In the genomic region with DNA sequence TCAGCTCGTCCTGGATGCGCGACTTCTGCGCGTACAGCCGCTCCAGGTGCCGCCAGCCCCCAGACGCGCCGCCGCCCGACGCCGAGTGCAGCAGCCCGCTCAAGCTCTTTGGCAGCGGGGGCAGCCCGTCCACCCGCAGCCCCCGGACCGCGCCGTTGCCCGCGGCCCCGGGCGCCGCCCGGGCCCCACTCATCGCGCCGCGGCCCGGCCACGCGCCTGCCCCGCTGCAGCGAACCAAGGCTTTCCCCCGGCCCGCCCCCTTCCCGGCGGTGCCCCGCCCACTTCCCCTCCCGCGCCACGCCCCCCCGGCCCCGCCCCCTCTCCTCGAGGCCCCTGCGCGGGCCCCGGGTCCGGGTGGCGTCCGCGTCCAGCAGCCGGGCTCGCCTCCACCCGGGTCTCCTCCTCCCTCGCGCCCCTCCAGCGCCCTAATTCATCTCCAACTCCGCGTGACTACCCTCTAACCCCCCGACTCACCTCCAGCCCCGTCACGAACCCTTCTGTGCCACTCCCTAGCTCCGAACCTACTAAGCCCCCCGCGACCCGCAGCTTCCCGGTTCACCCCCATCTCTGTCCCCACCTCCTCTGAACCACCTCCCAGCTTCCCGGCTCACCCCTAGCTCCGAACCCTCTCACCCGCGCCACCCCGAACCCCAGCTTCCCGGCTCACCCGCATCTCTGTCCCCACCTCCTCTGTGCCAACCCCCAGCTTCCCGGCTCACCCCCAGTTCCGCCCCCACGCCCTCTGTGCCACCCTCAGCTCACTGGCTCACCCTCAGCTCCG, we compare ENCODE assay signal across 8 cellular contexts. TPM values are rescaled to one million over a fixed set of nuclear protein-coding genes. Genes with fewer than 3 reads are reported as not detected.
DNase-seq lines count a peak whose midpoint lies in the region; ATAC-seq and TF ChIP-seq lines count a peak whose summit lies in the region.

Gene FAM89A (minus strand): TSS at position 236 of the 781 bp plus-strand sequence. CDS start 43 bp downstream, at position 193.

- 2% methylated on average over 82 of the region's 82 CpGs for WGBS in liver

- H3K27me3 ChIP-seq in CD4-positive, CD25-positive, alpha-beta regulatory T cell (ENCODE audit: control insufficient read depth, insufficient read depth, low read length) = peaks cover 9% of the 10 kb centered on the region
- H3K27me3 ChIP-seq in HUES6 (ENCODE audit: control insufficient read depth, insufficient read depth, low read length) (peaks cover 87% of the 10 kb centered on the region), liver (ENCODE audit: control insufficient read depth in 4 of 4, insufficient read depth in 4 of 4, low read length in 3 of 4) (no peaks in the 10 kb centered on the region)

- peaks cover 0 to 6% (median 0%) of the 10 kb centered on the region in 7 donors for H3K9me3 Mint-ChIP-seq in CD4-positive, CD25-positive, alpha-beta regulatory T cell

- peak; percentile 75 to 76 for ATAC-seq in CD4-positive, CD25-positive, alpha-beta regulatory T cell (ENCODE audit: low read depth in 2 of 2)
- ATAC-seq in GM19455 (IDR thresholded peaks at IDR 0.05; ENCODE audit: unreplicated experiment) = peak; percentile 72

- peak within 1 kb of the TSS; percentile 69 for H3K4me3 ChIP-seq in CD4-positive, CD25-positive, alpha-beta regulatory T cell (ENCODE audit: low read depth, low read length)
- peak within 1 kb of the TSS; percentile 82 for H3K4me3 ChIP-seq in HUES6 (ENCODE audit: low read depth, low read length)
- H3K4me3 ChIP-seq in choroid plexus epithelial cell (ENCODE audit: low read depth, low read length) = peak within 1 kb of the TSS; percentile 76
- peak within 1 kb of the TSS; percentile 42 to 95 (median 81) for H3K4me3 ChIP-seq in liver (ENCODE audit: low read depth in 1 of 3, low read length in 3 of 3)

- H3K9ac ChIP-seq in HUES6 (ENCODE audit: low read length) (peak within 1 kb of the TSS; percentile 89), liver (ENCODE audit: low read depth in 1 of 2, low read length in 2 of 2) (peak within 1 kb of the TSS in 1 of 2 donors; percentile 1)

- peak within 1 kb of the TSS; percentile 45 for H3K27ac ChIP-seq in CD4-positive, CD25-positive, alpha-beta regulatory T cell (ENCODE audit: insufficient read depth, low read length, poor library complexity, severe bottlenecking)
- H3K27ac ChIP-seq in HUES6 (ENCODE audit: low read depth, low read length) (peak within 1 kb of the TSS; percentile 34; the same call in 1 of the 2 replicates), liver (ENCODE audit: low read depth in 1 of 2, low read length in 2 of 2) (peak within 1 kb of the TSS; percentile 42 to 46)

- H3K4me1 ChIP-seq in CD4-positive, CD25-positive, alpha-beta regulatory T cell (ENCODE audit: control insufficient read depth, insufficient read depth, low read length, poor library complexity, severe bottlenecking) = peaks cover 21% of the 10 kb centered on the region
- H3K4me1 ChIP-seq in HUES6 (ENCODE audit: control insufficient read depth, insufficient read depth, low read length) (peaks cover 4% of the 10 kb centered on the region; the same call in 1 of the 2 replicates), liver (ENCODE audit: control insufficient read depth in 4 of 4, insufficient read depth in 4 of 4, low read length in 3 of 4) (peaks cover 9 to 18% (median 14%) of the 10 kb centered on the region in 4 donors)

- no peaks in the 10 kb centered on the region for H3K36me3 Mint-ChIP-seq in CD4-positive, CD25-positive, alpha-beta regulatory T cell

- H3K4me1 Mint-ChIP-seq in CD4-positive, CD25-positive, alpha-beta regulatory T cell = peaks cover 16 to 36% (median 24%) of the 10 kb centered on the region in 4 donors

- H3K4me3 Mint-ChIP-seq in CD4-positive, CD25-positive, alpha-beta regulatory T cell = peak within 1 kb of the TSS; percentile 82 to 90 (median 86)

- H3K36me3 ChIP-seq in CD4-positive, CD25-positive, alpha-beta regulatory T cell (ENCODE audit: control insufficient read depth, insufficient read depth, low read length) = no peaks in the 10 kb centered on the region
- H3K36me3 ChIP-seq in HUES6 (ENCODE audit: control insufficient read depth, insufficient read depth, low read length) (no peaks in the 10 kb centered on the region), liver (ENCODE audit: control insufficient read depth in 4 of 4, insufficient read depth in 3 of 4, low read depth in 1 of 4, low read length in 3 of 4) (no peaks in the 10 kb centered on the region)

- no peak for TF ChIP-seq CTCF in choroid plexus epithelial cell (conservative IDR thresholded peaks at IDR 0.05; ENCODE audit: low read depth, low read length)
- no peak for TF ChIP-seq CTCF in liver (IDR thresholded peaks at IDR 0.05; ENCODE audit: low read depth, low read length, missing input control)

- peaks cover 0 to 11% of the 10 kb centered on the region in 2 experiments for H3K9me3 ChIP-seq in CD4-positive, CD25-positive, alpha-beta regulatory T cell (ENCODE audit: control insufficient read depth in 2 of 2, low read length in 2 of 2)
- H3K9me3 ChIP-seq in HUES6 (ENCODE audit: control insufficient read depth, insufficient read depth, low read depth, low read length) (peaks cover 4% of the 10 kb centered on the region; the same call in 1 of the 2 replicates), liver (ENCODE audit: control insufficient read depth in 4 of 4, low read length in 3 of 4) (no peaks in the 10 kb centered on the region)

- H3K27me3 Mint-ChIP-seq in CD4-positive, CD25-positive, alpha-beta regulatory T cell = peaks cover 44% of the 10 kb centered on the region

- H3K27ac Mint-ChIP-seq in CD4-positive, CD25-positive, alpha-beta regulatory T cell = peak within 1 kb of the TSS in 2 of 3 donors; percentile 6 to 60

- TF ChIP-seq RAD21 in liver (IDR thresholded peaks at IDR 0.05) = no peak

- DNase-seq in CD4-positive, CD25-positive, alpha-beta regulatory T cell = peak; percentile 55 to 63 (median 59)
- DNase-seq in activated CD4-positive, alpha-beta T cell treated with anti-CD3 and anti-CD28 coated beads for 1 hour = peak; percentile 64
- DNase-seq in choroid plexus epithelial cell (ENCODE audit: low read depth) = no peak
- peak; percentile 74 for DNase-seq in stimulated activated CD4-positive, alpha-beta T cell treated with anti-CD3 and anti-CD28 coated beads, Interleukin-4, amount 100 ng/mL, for 24 hours
- no peak for DNase-seq in NCI-H187 (lab: John Stamatoyannopoulos, UW)

TF ChIP-seq in liver, 16 proteins besides CTCF, POLR2A, EP300 and RAD21 (continues in another document):
- TF ChIP-seq FOXA2 (IDR thresholded peaks at IDR 0.05) (no peak), FOXA1 (IDR thresholded peaks at IDR 0.05) (no peak), EGR1 (IDR thresholded peaks at IDR 0.05; ENCODE audit: low read depth in 2 of 2) (no peak), RXRA (IDR thresholded peaks at IDR 0.05) (no peak), GABPA (IDR thresholded peaks at IDR 0.05 in 1 of 2, conservative IDR thresholded peaks at IDR 0.05 in 1 of 2) (no peak), HNF4G (IDR thresholded peaks at IDR 0.05) (no peak), NR2F2 (IDR thresholded peaks at IDR 0.05) (no peak), HNF4A (conservative IDR thresholded peaks at IDR 0.05) (no peak), TAF1 (conservative IDR thresholded peaks at IDR 0.05) (no peak)
- TF ChIP-seq, protein P1, sequence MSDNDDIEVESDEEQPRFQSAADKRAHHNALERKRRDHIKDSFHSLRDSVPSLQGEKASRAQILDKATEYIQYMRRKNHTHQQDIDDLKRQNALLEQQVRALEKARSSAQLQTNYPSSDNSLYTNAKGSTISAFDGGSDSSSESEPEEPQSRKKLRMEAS (IDR thresholded peaks at IDR 0.05) = no peak
- TF ChIP-seq, protein P2, sequence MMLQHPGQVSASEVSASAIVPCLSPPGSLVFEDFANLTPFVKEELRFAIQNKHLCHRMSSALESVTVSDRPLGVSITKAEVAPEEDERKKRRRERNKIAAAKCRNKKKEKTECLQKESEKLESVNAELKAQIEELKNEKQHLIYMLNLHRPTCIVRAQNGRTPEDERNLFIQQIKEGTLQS (IDR thresholded peaks at IDR 0.05) = no peak
- TF ChIP-seq, protein P3, sequence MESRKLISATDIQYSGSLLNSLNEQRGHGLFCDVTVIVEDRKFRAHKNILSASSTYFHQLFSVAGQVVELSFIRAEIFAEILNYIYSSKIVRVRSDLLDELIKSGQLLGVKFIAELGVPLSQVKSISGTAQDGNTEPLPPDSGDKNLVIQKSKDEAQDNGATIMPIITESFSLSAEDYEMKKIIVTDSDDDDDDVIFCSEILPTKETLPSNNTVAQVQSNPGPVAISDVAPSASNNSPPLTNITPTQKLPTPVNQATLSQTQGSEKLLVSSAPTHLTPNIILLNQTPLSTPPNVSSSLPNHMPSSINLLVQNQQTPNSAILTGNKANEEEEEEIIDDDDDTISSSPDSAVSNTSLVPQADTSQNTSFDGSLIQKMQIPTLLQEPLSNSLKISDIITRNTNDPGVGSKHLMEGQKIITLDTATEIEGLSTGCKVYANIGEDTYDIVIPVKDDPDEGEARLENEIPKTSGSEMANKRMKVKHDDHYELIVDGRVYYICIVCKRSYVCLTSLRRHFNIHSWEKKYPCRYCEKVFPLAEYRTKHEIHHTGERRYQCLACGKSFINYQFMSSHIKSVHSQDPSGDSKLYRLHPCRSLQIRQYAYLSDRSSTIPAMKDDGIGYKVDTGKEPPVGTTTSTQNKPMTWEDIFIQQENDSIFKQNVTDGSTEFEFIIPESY (IDR thresholded peaks at IDR 0.05) = no peak

RNA-seq across cellular contexts. Expression of gene FAM89A, which starts in this region (rescaled TPM):
- total RNA-seq in CD4-positive, CD25-positive, alpha-beta regulatory T cell = 1.1 TPM
- 1 to 10 TPM; 2.1 to 7.9 (median 5.7) TPM for polyA plus RNA-seq in CD4-positive, CD25-positive, alpha-beta regulatory T cell
- 1 to 10 TPM; 8.1 to 8.8 TPM for total RNA-seq in liver
- polyA plus RNA-seq in liver = 1 to 10 TPM; 5.3 to 8.1 TPM

Comparison
In these comparisons a context has a peak if more than half of its experiments do, and no peak if none do; other contexts are left out.
1. DNase-seq: peak in CD4-positive, CD25-positive, alpha-beta regulatory T cell (3 of 3), activated CD4-positive, alpha-beta T cell treated with anti-CD3 and anti-CD28 coated beads for 1 hour (single experiment) and stimulated activated CD4-positive, alpha-beta T cell treated with anti-CD3 and anti-CD28 coated beads, Interleukin-4, amount 100 ng/mL, for 24 hours (single experiment); none in choroid plexus epithelial cell (single experiment) and NCI-H187 (0 of 2).
2. Peak in every context shown above with its lines, with median percentiles within 50 percentile points of each other: H3K27ac ChIP-seq and H3K4me3 ChIP-seq.